ENCODE assay signal across 16 cellular contexts in genomic region chr1:160800645-160801408, GRCh38. TPM values are rescaled to one million over a fixed set of nuclear protein-coding genes. Genes with fewer than 3 reads are reported as not detected.
DNase-seq lines count a peak whose midpoint lies in the region; ATAC-seq, FAIRE-seq and TF ChIP-seq lines count a peak whose summit lies in the region.
"Had no signal": no experiment of that assay in that cellular context is flagged by ENCODE, and none has a peak within 500 bp of the region (broad histone marks: within the 10 kb centered on the region; RNA-seq: fewer than 3 reads in every experiment).

No MANE protein-coding gene starts in this region.

- peaks cover 35 to 87% (median 36%) of the 10 kb centered on the region in 3 donors for H3K36me3 Mint-ChIP-seq in CD8-positive, alpha-beta memory T cell
- H3K36me3 Mint-ChIP-seq in activated B cell treated with CpG ODN at 0.5 μM for 24 hours (ENCODE audit: low read depth): peaks cover 83% of the 10 kb centered on the region
- H3K36me3 Mint-ChIP-seq in naive thymus-derived CD4-positive, alpha-beta T cell: peaks cover 15 to 62% (median 57%) of the 10 kb centered on the region in 5 donors

- H2AK5ac ChIP-seq in mesendoderm (ENCODE audit: low read length): no peak overlapping the region

- POLR2A ChIA-PET in CD8-positive, alpha-beta memory T cell (lab: Charles Lee): no interaction called here
- POLR2A ChIA-PET in activated B cell treated with CpG ODN at 0.5 μM for 24 hours (lab: Charles Lee): interaction anchor here (1.0 to 3.2 kb wide), 5 partner anchors 11 to 75 kb away, joined by 3 to 15 read pairs (median 5); no protein-coding TSS in a partner anchor
- POLR2A ChIA-PET in naive thymus-derived CD4-positive, alpha-beta T cell (lab: Charles Lee): interaction anchor here (0.6 to 4.4 kb wide), 5 partner anchors 14 to 112 kb away, joined by 3 to 19 read pairs (median 3); no protein-coding TSS in a partner anchor

- no peaks in the 10 kb centered on the region for H3K27me3 Mint-ChIP-seq in CD8-positive, alpha-beta memory T cell
- no peaks in the 10 kb centered on the region for H3K27me3 Mint-ChIP-seq in activated B cell treated with CpG ODN at 0.5 μM for 24 hours
- peaks cover 0 to 27% (median 0%) of the 10 kb centered on the region in 5 donors for H3K27me3 Mint-ChIP-seq in naive thymus-derived CD4-positive, alpha-beta T cell

- no peak overlapping the region for H3K4ac ChIP-seq in mesendoderm (ENCODE audit: low read depth, low read length)

- no peaks in the 10 kb centered on the region for H3K27me3 ChIP-seq in CD8-positive, alpha-beta memory T cell (ENCODE audit: insufficient read depth, low read length, poor library complexity, severe bottlenecking)
- H3K27me3 ChIP-seq in naive thymus-derived CD4-positive, alpha-beta T cell (ENCODE audit: control insufficient read depth in 2 of 2, insufficient read depth in 2 of 2, low read length in 2 of 2): no peaks in the 10 kb centered on the region
- H3K27me3 ChIP-seq in mesendoderm (ENCODE audit: insufficient read depth, low read length, poor library complexity): no peaks in the 10 kb centered on the region
- H3K27me3 ChIP-seq: breast epithelium had no signal

- no peak overlapping the region for H4K8ac ChIP-seq in mesendoderm (ENCODE audit: low read depth, low read length)

- peaks cover 55% of the 10 kb centered on the region for H3K4me1 ChIP-seq in CD8-positive, alpha-beta memory T cell (ENCODE audit: insufficient read depth, low read length)
- H3K4me1 ChIP-seq in naive thymus-derived CD4-positive, alpha-beta T cell (ENCODE audit: control insufficient read depth in 2 of 2, insufficient read depth in 2 of 2, low read length in 2 of 2): peaks cover 35 to 41% of the 10 kb centered on the region in 2 donors
- no peaks in the 10 kb centered on the region for H3K4me1 ChIP-seq in mesendoderm (ENCODE audit: control insufficient read depth, low read depth, low read length)
- H3K4me1 ChIP-seq: breast epithelium had no signal

- no peak for TF ChIP-seq CTCF in activated B cell treated with CpG ODN at 0.5 μM for 24 hours (IDR thresholded peaks at IDR 0.05)

- H3K18ac ChIP-seq in mesendoderm (ENCODE audit: low read length): no peak overlapping the region

- no peak overlapping the region for H2BK120ac ChIP-seq in mesendoderm (ENCODE audit: low read depth, low read length)

- no peak overlapping the region for H3K4me2 ChIP-seq in mesendoderm (ENCODE audit: low read length)

- no peak overlapping the region for H3K56ac ChIP-seq in mesendoderm (ENCODE audit: low read length)

- no peak overlapping the region for H2BK5ac ChIP-seq in mesendoderm (ENCODE audit: low read length)

- H3K79me1 ChIP-seq in mesendoderm (ENCODE audit: low read length): no peaks in the 10 kb centered on the region

- no peak overlapping the region for H4K5ac ChIP-seq in mesendoderm (ENCODE audit: low read length)

- intact Hi-C loops in activated B cell treated with CpG ODN at 0.5 μM for 24 hours (cut with micrococcal nuclease): loop anchor here (5.0 kb wide), 1 partner anchor 34 kb away; no protein-coding TSS in a partner anchor
- intact Hi-C loops in naive thymus-derived CD4-positive, alpha-beta T cell (cut with micrococcal nuclease): no loop called here

- CTCF ChIA-PET in CD8-positive, alpha-beta memory T cell (lab: Charles Lee): interaction anchor here (1.4 to 1.5 kb wide), 2 partner anchors 52 to 151 kb away, joined by 3 read pairs; no protein-coding TSS in a partner anchor
- CTCF ChIA-PET in activated B cell treated with CpG ODN at 0.5 μM for 24 hours (lab: Charles Lee): no interaction called here
- CTCF ChIA-PET in naive thymus-derived CD4-positive, alpha-beta T cell (lab: Charles Lee): interaction anchor here (0.9 to 3.2 kb wide), 3 partner anchors 23 to 37 kb away, joined by 3 to 18 read pairs (median 4); no protein-coding TSS in a partner anchor

- no CpG with 5 or more reads among the region's 4 CpGs for WGBS in mesendoderm (ENCODE audit: extremely low coverage, insufficient coverage, low lambda C conversion rate)

- no peaks in the 10 kb centered on the region for H3K79me2 ChIP-seq in mesendoderm (ENCODE audit: control insufficient read depth, insufficient read depth, low read length)

- peaks cover 69 to 88% (median 86%) of the 10 kb centered on the region in 3 donors for H3K4me1 Mint-ChIP-seq in CD8-positive, alpha-beta memory T cell
- peaks cover 89% of the 10 kb centered on the region for H3K4me1 Mint-ChIP-seq in activated B cell treated with CpG ODN at 0.5 μM for 24 hours
- H3K4me1 Mint-ChIP-seq in naive thymus-derived CD4-positive, alpha-beta T cell: peaks cover 47 to 89% (median 69%) of the 10 kb centered on the region in 7 donors
- H3K4me1 Mint-ChIP-seq: nephron progenitor cell had no signal

- H2BK15ac ChIP-seq in mesendoderm (replicated peaks; ENCODE audit: low read depth): no peak overlapping the region

- no peak overlapping the region for H3K9ac ChIP-seq in mesendoderm (ENCODE audit: low read length)

- peak overlapping the region; percentile 32 for H3K27ac ChIP-seq in CD8-positive, alpha-beta memory T cell (ENCODE audit: low read depth, low read length)
- H3K27ac ChIP-seq in naive thymus-derived CD4-positive, alpha-beta T cell (ENCODE audit: low read depth, low read length): peak overlapping the region; percentile 83
- H3K27ac ChIP-seq in mesendoderm (ENCODE audit: low read depth, low read length): no peak overlapping the region
- H3K27ac ChIP-seq: breast epithelium, HL-60 had no signal

- no peaks in the 10 kb centered on the region for H3K9me3 ChIP-seq in CD8-positive, alpha-beta memory T cell (ENCODE audit: low read length)
- no peaks in the 10 kb centered on the region for H3K9me3 ChIP-seq in naive thymus-derived CD4-positive, alpha-beta T cell (ENCODE audit: control insufficient read depth in 2 of 3, low read length in 3 of 3)
- H3K9me3 ChIP-seq: breast epithelium had no signal

- peak overlapping the region; percentile 96 to 99 (median 97) for H3K4me3 Mint-ChIP-seq in CD8-positive, alpha-beta memory T cell
- H3K4me3 Mint-ChIP-seq in activated B cell treated with CpG ODN at 0.5 μM for 24 hours: peak overlapping the region; percentile 95
- H3K4me3 Mint-ChIP-seq in naive thymus-derived CD4-positive, alpha-beta T cell: peak overlapping the region; percentile 75 to 99 (median 98)
- H3K4me3 Mint-ChIP-seq: nephron progenitor cell had no signal

- H3K36me3 ChIP-seq in CD8-positive, alpha-beta memory T cell (ENCODE audit: insufficient read depth, low read length): peaks cover 4% of the 10 kb centered on the region
- H3K36me3 ChIP-seq in naive thymus-derived CD4-positive, alpha-beta T cell (ENCODE audit: control insufficient read depth in 2 of 3, insufficient read depth in 3 of 3, low read length in 3 of 3): peaks cover 0 to 21% (median 11%) of the 10 kb centered on the region in 3 experiments
- H3K36me3 ChIP-seq in mesendoderm (ENCODE audit: control insufficient read depth, insufficient read depth, low read length): no peaks in the 10 kb centered on the region
- H3K36me3 ChIP-seq: breast epithelium had no signal

- DNase-seq in CD8-positive, alpha-beta memory T cell: peak in 2 of 5 donors; percentile 41 to 58
- peak; percentile 61 for DNase-seq in Jurkat, Clone E6-1 (ENCODE audit: low read depth, low spot score)
- DNase-seq in activated B cell treated with CpG ODN at 0.5 μM for 24 hours: no peak
- DNase-seq in naive thymus-derived CD4-positive, alpha-beta T cell: peak in 6 of 9 donors; percentile 27 to 59 (median 45)
- DNase-seq in mesendoderm: no peak
- no peak for DNase-seq in RCC 7860 (ENCODE audit: low spot score)
- DNase-seq in ureter (ENCODE audit: low spot score): no peak
- DNase-seq: COR-L47; effector CD8-positive, alpha-beta T cell; GF-D8; HCEC 1CT; left ventricle myocardium superior; nephron progenitor cell; right cardiac atrium had no signal

- peak overlapping the region; percentile 25 to 98 (median 88) for H3K27ac Mint-ChIP-seq in CD8-positive, alpha-beta memory T cell
- peak overlapping the region; percentile 99 for H3K27ac Mint-ChIP-seq in activated B cell treated with CpG ODN at 0.5 μM for 24 hours
- H3K27ac Mint-ChIP-seq in naive thymus-derived CD4-positive, alpha-beta T cell: peak overlapping the region; percentile 67 to 99 (median 99)
- H3K27ac Mint-ChIP-seq: nephron progenitor cell had no signal

- no peak overlapping the region for H3K23ac ChIP-seq in mesendoderm (ENCODE audit: low read length)

- no peak for FAIRE-seq in RCC 7860 (lab: Jason Lieb, UNC)

- peak overlapping the region; percentile 80 for H3K4me3 ChIP-seq in CD8-positive, alpha-beta memory T cell (ENCODE audit: low read length)
- no peak overlapping the region for H3K4me3 ChIP-seq in Jurkat, Clone E6-1 (ENCODE audit: low read length)
- H3K4me3 ChIP-seq in naive thymus-derived CD4-positive, alpha-beta T cell (ENCODE audit: low read length): peak overlapping the region; percentile 66
- no peak overlapping the region for H3K4me3 ChIP-seq in mesendoderm (ENCODE audit: low read length)
- H3K4me3 ChIP-seq: breast epithelium had no signal

- peaks cover 0 to 4% (median 2%) of the 10 kb centered on the region in 5 donors for H3K9me3 Mint-ChIP-seq in CD8-positive, alpha-beta memory T cell
- H3K9me3 Mint-ChIP-seq in activated B cell treated with CpG ODN at 0.5 μM for 24 hours: peaks cover 9% of the 10 kb centered on the region
- H3K9me3 Mint-ChIP-seq in naive thymus-derived CD4-positive, alpha-beta T cell: peaks cover 0 to 11% (median 4%) of the 10 kb centered on the region in 11 donors

- no peak for ATAC-seq in activated B cell treated with CpG ODN at 0.5 μM for 24 hours (ENCODE audit: low read depth)
- ATAC-seq in naive thymus-derived CD4-positive, alpha-beta T cell: peak; percentile 50
- ATAC-seq: left ventricle myocardium superior, right cardiac atrium had no signal

RNA-seq across cellular contexts. Expression of gene LY9, which starts 4.9 kb away (rescaled TPM):
- 10 to 100 TPM; 16.4 to 16.5 TPM for total RNA-seq in CD8-positive, alpha-beta memory T cell
- 206 TPM for polyA plus RNA-seq in CD8-positive, alpha-beta memory T cell
- 22.6 TPM for polyA plus RNA-seq in Jurkat, Clone E6-1 (2012; ENCODE audit: insufficient read depth, insufficient read length)
- total RNA-seq in activated B cell treated with CpG ODN at 0.5 μM for 24 hours: 63.6 and 71.6 TPM in 2 replicates
- 100 to 1,000 TPM in 4 of 5 experiments, 1 to 10 TPM in 1; 5.6 to 141 (median 105) TPM for total RNA-seq in naive thymus-derived CD4-positive, alpha-beta T cell
- 100 to 1,000 TPM; 182 to 225 TPM for polyA plus RNA-seq in naive thymus-derived CD4-positive, alpha-beta T cell
- polyA plus RNA-seq in mesendoderm (2013, experiment 1 of 2): 0.07 TPM
- polyA plus RNA-seq in mesendoderm (2013, experiment 2 of 2): 0.03 TPM
- 3.2 TPM for total RNA-seq in ureter
- total RNA-seq: left ventricle myocardium superior had no signal

Comparison
In these comparisons a context has a peak if more than half of its experiments do, and no peak if none do; other contexts are left out.
1. DNase-seq: peak in Jurkat, Clone E6-1 (single experiment) and naive thymus-derived CD4-positive, alpha-beta T cell (6 of 9); none in activated B cell treated with CpG ODN at 0.5 μM for 24 hours (single experiment), mesendoderm (single experiment), RCC 7860 (single experiment) and ureter (single experiment).
2. H3K4me3 ChIP-seq: peak in CD8-positive, alpha-beta memory T cell (single experiment) and naive thymus-derived CD4-positive, alpha-beta T cell (single experiment); none in Jurkat, Clone E6-1 (single experiment) and mesendoderm (single experiment).
3. Peak in every context shown above with its lines, with median percentiles within 50 percentile points of each other: H3K27ac Mint-ChIP-seq and H3K4me3 Mint-ChIP-seq.